12 cellular contexts compared by ENCODE assay signal in genomic region chr18:76721207-76721996, GRCh38.
DNase-seq lines count a peak whose midpoint lies in the region; ATAC-seq and TF ChIP-seq lines count a peak whose summit lies in the region.
"Had no signal": no experiment of that assay in that cellular context is flagged by ENCODE, and none has a peak within 500 bp of the region (broad histone marks: within the 10 kb centered on the region; RNA-seq: fewer than 3 reads in every experiment).

No MANE protein-coding gene starts in this region.

- DNase-seq in T-helper 1 cell: peak in 4 of 5 donors; percentile 17 to 87 (median 34)
- peak; percentile 63 to 66 for DNase-seq in activated T-cell treated with anti-CD3 and anti-CD28 coated beads, Interleukin-2, amount 50 U/mL, for 48 hours
- DNase-seq in natural killer cell: no peak
- no peak for DNase-seq in MG63
- no peak for DNase-seq in cerebellar nuclear complex (lab: John Stamatoyannopoulos, UW)
- DNase-seq in mesendoderm: no peak
- DNase-seq: left cardiac atrium, NCI-H510A had no signal

- H3K9me3 ChIP-seq in BLaER1 treated with 17β-estradiol and CSF1 and Interleukin-3, amounts not matched to agents 10 nM and 100 nM (replicated peaks in 1 of 11): peaks cover 0 to 6% (median 0%) of the 10 kb centered on the region in 11 experiments; a peak in 1 of 22 replicates
- no peaks in the 10 kb centered on the region for H3K9me3 ChIP-seq in MG63

- H2BK120ac ChIP-seq in mesendoderm (ENCODE audit: low read depth, low read length): no peak overlapping the region

- H3K9ac ChIP-seq in BLaER1 treated with 17β-estradiol and CSF1 and Interleukin-3, amounts not matched to agents 10 nM and 100 nM: peak overlapping the region in 1 of 11 experiments; percentile 16; a peak in 1 of 22 replicates
- H3K9ac ChIP-seq in mesendoderm (ENCODE audit: low read length): no peak overlapping the region
- H3K9ac ChIP-seq: parathyroid adenoma had no signal

- no peak overlapping the region for H2BK15ac ChIP-seq in mesendoderm (replicated peaks; ENCODE audit: low read depth)

- no peak overlapping the region for H4K8ac ChIP-seq in mesendoderm (ENCODE audit: low read depth, low read length)

- no CpG with 5 or more reads among the region's 9 CpGs for WGBS in mesendoderm (ENCODE audit: extremely low coverage, insufficient coverage, low lambda C conversion rate)

- intact Hi-C loops in natural killer cell (cut with micrococcal nuclease): no loop called here

- TF ChIP-seq CTCF in natural killer cell (IDR thresholded peaks at IDR 0.05): no peak

- H3K9me3 Mint-ChIP-seq in natural killer cell: no peaks in the 10 kb centered on the region

- H4K20me1 ChIP-seq in BLaER1 treated with 17β-estradiol and CSF1 and Interleukin-3, amounts not matched to agents 10 nM and 100 nM: no peaks in the 10 kb centered on the region

- no peak overlapping the region for H3K23ac ChIP-seq in mesendoderm (ENCODE audit: low read length)

- H3K4me3 ChIP-seq in BLaER1 treated with 17β-estradiol and CSF1 and Interleukin-3, amounts not matched to agents 10 nM and 100 nM: no peak overlapping the region
- H3K4me3 ChIP-seq in MG63: no peak overlapping the region
- no peak overlapping the region for H3K4me3 ChIP-seq in mesendoderm (ENCODE audit: low read length)

- no peaks in the 10 kb centered on the region for H3K36me3 Mint-ChIP-seq in natural killer cell
- H3K36me3 Mint-ChIP-seq: IgD-negative memory B cell had no signal

- no peak overlapping the region for H3K27ac ChIP-seq in BLaER1 treated with 17β-estradiol and CSF1 and Interleukin-3, amounts not matched to agents 10 nM and 100 nM
- H3K27ac ChIP-seq in mesendoderm (ENCODE audit: low read depth, low read length): no peak overlapping the region
- H3K27ac ChIP-seq: parathyroid adenoma had no signal

- H2AK5ac ChIP-seq in mesendoderm (ENCODE audit: low read length): no peak overlapping the region

- no peaks in the 10 kb centered on the region for H3K36me3 ChIP-seq in BLaER1 treated with 17β-estradiol and CSF1 and Interleukin-3, amounts not matched to agents 10 nM and 100 nM
- H3K36me3 ChIP-seq in MG63 (no peaks in the 10 kb centered on the region), mesendoderm (ENCODE audit: control insufficient read depth, insufficient read depth, low read length) (no peaks in the 10 kb centered on the region)

- no peak overlapping the region for H3K4ac ChIP-seq in mesendoderm (ENCODE audit: low read depth, low read length)

- H3K4me1 ChIP-seq in BLaER1 treated with 17β-estradiol and CSF1 and Interleukin-3, amounts not matched to agents 10 nM and 100 nM: peaks cover 0 to 13% (median 10%) of the 10 kb centered on the region in 10 experiments; a peak in 16 of 20 replicates
- no peaks in the 10 kb centered on the region for H3K4me1 ChIP-seq in mesendoderm (ENCODE audit: control insufficient read depth, low read depth, low read length)
- H3K4me1 ChIP-seq: parathyroid adenoma had no signal

- ATAC-seq in natural killer cell (peak; percentile 79 to 95 (median 82)), HG03196 (IDR thresholded peaks at IDR 0.05; ENCODE audit: unreplicated experiment) (no peak)

- no peaks in the 10 kb centered on the region for H3K79me1 ChIP-seq in mesendoderm (ENCODE audit: low read length)

- no peaks in the 10 kb centered on the region for H3K27me3 Mint-ChIP-seq in natural killer cell (ENCODE audit: low read depth in 2 of 2)

- H3K56ac ChIP-seq in mesendoderm (ENCODE audit: low read length): no peak overlapping the region

- no peak overlapping the region for H2BK5ac ChIP-seq in mesendoderm (ENCODE audit: low read length)

- no peaks in the 10 kb centered on the region for H3K27me3 ChIP-seq in BLaER1 treated with 17β-estradiol and CSF1 and Interleukin-3, amounts not matched to agents 10 nM and 100 nM
- H3K27me3 ChIP-seq in MG63 (no peaks in the 10 kb centered on the region), mesendoderm (ENCODE audit: insufficient read depth, low read length, poor library complexity) (no peaks in the 10 kb centered on the region)

- H3K18ac ChIP-seq in mesendoderm (ENCODE audit: low read length): no peak overlapping the region

- no peaks in the 10 kb centered on the region for H3K79me2 ChIP-seq in mesendoderm (ENCODE audit: control insufficient read depth, insufficient read depth, low read length)
- H3K79me2 ChIP-seq: parathyroid adenoma had no signal

- H3K4me2 ChIP-seq in BLaER1 treated with 17β-estradiol and CSF1 and Interleukin-3, amounts not matched to agents 10 nM and 100 nM: peak overlapping the region in 10 of 11 experiments; percentile 31 to 73 (median 56); a peak in 20 of 22 replicates
- H3K4me2 ChIP-seq in mesendoderm (ENCODE audit: low read length): no peak overlapping the region

- peak overlapping the region; percentile 75 for H3K4me3 Mint-ChIP-seq in natural killer cell

- no peak overlapping the region for H4K5ac ChIP-seq in mesendoderm (ENCODE audit: low read length)

- peaks cover 37 to 45% of the 10 kb centered on the region in 2 donors for H3K4me1 Mint-ChIP-seq in natural killer cell

- H3K27ac Mint-ChIP-seq in natural killer cell: peak overlapping the region; percentile 35 to 87
- H3K27ac Mint-ChIP-seq: IgD-negative memory B cell had no signal

Comparison
In these comparisons a context has a peak if more than half of its experiments do, and no peak if none do; other contexts are left out.
1. DNase-seq: peak in T-helper 1 cell (4 of 5) and activated T-cell treated with anti-CD3 and anti-CD28 coated beads, Interleukin-2, amount 50 U/mL, for 48 hours (2 of 2); none in natural killer cell (single experiment), MG63 (single experiment), cerebellar nuclear complex (0 of 2) and mesendoderm (single experiment).